1 cellular context compared by ENCODE assay signal in genomic region chr3:99783009-99783573, GRCh38.
TF ChIP-seq lines count a peak whose summit lies in the region.

No MANE protein-coding gene starts in this region.

TF ChIP-seq in HEK293, 187 proteins besides CTCF, POLR2A, EP300 and RAD21 (continued from another document):
- TF ChIP-seq SALL2 (tag by site-specific recombination; IDR thresholded peaks at IDR 0.05; ENCODE audit: borderline replicate concordance), result no peak
- TF ChIP-seq ZNF138 (tag by site-specific recombination; IDR thresholded peaks at IDR 0.05; ENCODE audit: borderline replicate concordance), result no peak
- 0 out of 2 replicates have a peak, but pooled peaks have one; percentile 26 for TF ChIP-seq KLF10 (tag by site-specific recombination; IDR thresholded peaks at IDR 0.05)
- TF ChIP-seq ZNF610 (tag by site-specific recombination; IDR thresholded peaks at IDR 0.05; ENCODE audit: borderline replicate concordance), result no peak
- TF ChIP-seq ZNF112 (tag by site-specific recombination; IDR thresholded peaks at IDR 0.05), result no peak
